ENCODE assay signal across 24 cellular contexts in the genomic region with DNA sequence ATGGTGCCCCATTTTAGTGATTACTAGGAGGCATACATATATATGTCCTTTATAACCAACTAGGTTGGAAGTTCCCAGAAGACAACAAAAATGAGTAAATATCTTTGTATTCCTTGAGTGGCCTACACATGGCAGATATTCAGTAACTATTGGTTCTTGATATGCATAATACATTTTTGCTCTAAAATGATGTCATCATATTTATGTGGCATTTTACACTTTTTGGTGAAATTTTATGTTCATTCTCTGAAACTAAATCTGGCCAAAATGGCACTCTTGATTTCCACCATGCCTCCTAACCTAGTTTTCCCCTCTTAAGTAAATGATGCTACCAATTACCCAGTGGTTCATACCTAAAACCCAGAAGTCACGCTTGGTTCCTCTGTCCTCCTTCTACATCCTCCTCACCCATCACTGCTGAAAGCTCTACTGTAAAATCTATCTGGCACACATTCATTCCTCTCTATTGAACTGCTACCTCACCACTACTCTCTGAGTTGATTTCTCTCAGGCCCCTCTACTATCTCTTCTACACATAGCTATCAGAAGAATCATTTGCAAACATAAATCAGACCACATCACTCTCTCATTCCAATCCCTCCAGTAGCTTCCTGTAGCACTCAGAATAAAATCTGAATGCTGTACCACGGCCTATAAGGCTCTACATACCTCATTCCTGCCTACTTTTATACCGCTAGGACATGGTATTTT.
"Had no signal": no experiment of that assay in that cellular context is flagged by ENCODE, and none has a peak within 500 bp of the region (broad histone marks: within the 10 kb centered on the region; RNA-seq: fewer than 3 reads in every experiment).

No MANE protein-coding gene starts in this region.

- H3K4me1 Mint-ChIP-seq: WTC11 had no signal

- DNase-seq: activated CD4-positive, alpha-beta memory T cell treated with anti-CD3 and anti-CD28 coated beads for 36 hours; activated CD4-positive, alpha-beta T cell treated with anti-CD3 and anti-CD28 coated beads, Interleukin-2, amount 10 ng/mL, durations not matched to agents 7 days and 5 days; activated CD4-positive, CD25-positive, alpha-beta regulatory T cell treated with anti-CD3 and anti-CD28 coated beads, Interleukin-2, amount 50 U/mL, for 72 hours; activated CD8-positive, alpha-beta memory T cell treated with anti-CD3 and anti-CD28 coated beads for 24 hours; activated naive CD4-positive, alpha-beta T cell treated with anti-CD3 and anti-CD28 coated beads, Interleukin-2, amount 50 U/mL, for 16 hours; activated naive CD8-positive, alpha-beta T cell treated with anti-CD3 and anti-CD28 coated beads, Interleukin-2, amount 10 ng/mL, durations not matched to agents 7 days and 5 days; activated T-cell treated with anti-CD3 and anti-CD28 coated beads, Interleukin-2, amount 50 U/mL, for 48 hours; adrenal gland; body of pancreas; Karpas-422; NCI-H1048; NCI-H1694; NCI-H2029; NCI-H2107; NCI-H2171 treated with DMSO at 0.1 percent for 48 hours; NCI-H226; NCI-H526 treated with DMSO at 0.1 percent for 48 hours; NCI-H82; SIG-M5; T-helper 17 cell; T-helper 9 cell had no signal

- H3K4me3 Mint-ChIP-seq: activated CD4-positive, alpha-beta memory T cell treated with anti-CD3 and anti-CD28 coated beads for 36 hours; activated CD4-positive, alpha-beta T cell treated with anti-CD3 and anti-CD28 coated beads, Interleukin-2, amount 10 ng/mL, durations not matched to agents 7 days and 5 days; activated naive CD8-positive, alpha-beta T cell treated with anti-CD3 and anti-CD28 coated beads, Interleukin-2, amount 10 ng/mL, durations not matched to agents 7 days and 5 days; central memory CD8-positive, alpha-beta T cell; T-helper 17 cell; WTC11 had no signal

- H3K27me3 Mint-ChIP-seq: activated CD4-positive, alpha-beta memory T cell treated with anti-CD3 and anti-CD28 coated beads for 36 hours; activated CD4-positive, alpha-beta T cell treated with anti-CD3 and anti-CD28 coated beads, Interleukin-2, amount 10 ng/mL, durations not matched to agents 7 days and 5 days; activated naive CD8-positive, alpha-beta T cell treated with anti-CD3 and anti-CD28 coated beads, Interleukin-2, amount 10 ng/mL, durations not matched to agents 7 days and 5 days; central memory CD8-positive, alpha-beta T cell; T-helper 17 cell had no signal

- H3K9me3 ChIP-seq: adrenal gland, ascending aorta, body of pancreas had no signal

- H3K36me3 Mint-ChIP-seq: WTC11 had no signal

- H3K9me3 Mint-ChIP-seq: activated CD4-positive, alpha-beta memory T cell treated with anti-CD3 and anti-CD28 coated beads for 36 hours; activated CD4-positive, alpha-beta T cell treated with anti-CD3 and anti-CD28 coated beads, Interleukin-2, amount 10 ng/mL, durations not matched to agents 7 days and 5 days; activated naive CD8-positive, alpha-beta T cell treated with anti-CD3 and anti-CD28 coated beads, Interleukin-2, amount 10 ng/mL, durations not matched to agents 7 days and 5 days; central memory CD8-positive, alpha-beta T cell; WTC11 had no signal

- H3K4me3 ChIP-seq: adrenal gland, ascending aorta, body of pancreas had no signal

- H3K27ac ChIP-seq: adrenal gland, ascending aorta, body of pancreas had no signal

- H3K27ac Mint-ChIP-seq: activated CD4-positive, alpha-beta memory T cell treated with anti-CD3 and anti-CD28 coated beads for 36 hours; activated CD4-positive, alpha-beta T cell treated with anti-CD3 and anti-CD28 coated beads, Interleukin-2, amount 10 ng/mL, durations not matched to agents 7 days and 5 days; activated naive CD8-positive, alpha-beta T cell treated with anti-CD3 and anti-CD28 coated beads, Interleukin-2, amount 10 ng/mL, durations not matched to agents 7 days and 5 days; T-helper 17 cell; WTC11 had no signal

- ATAC-seq: body of pancreas, T-helper 17 cell, WTC11 had no signal

- H3K4me1 ChIP-seq: adrenal gland, ascending aorta, body of pancreas had no signal
